ENCODE assay signal across 23 cellular contexts in genomic region chr6:154930490-154930889, GRCh38.
DNase-seq lines count a peak whose midpoint lies in the region; ATAC-seq and TF ChIP-seq lines count a peak whose summit lies in the region.
"Had no signal": no experiment of that assay in that cellular context is flagged by ENCODE, and none has a peak within 500 bp of the region (broad histone marks: within the 10 kb centered on the region; RNA-seq: fewer than 3 reads in every experiment).

No MANE protein-coding gene starts in this region.

- peaks cover 21% of the 10 kb centered on the region for H3F3A ChIP-seq in neural progenitor cell (ENCODE audit: low read depth)

- CTCF ChIA-PET in CD8-positive, alpha-beta T cell (lab: Charles Lee), result no interaction called here

- no peaks in the 10 kb centered on the region for H3K9me3 Mint-ChIP-seq in neural progenitor cell
- H3K9me3 Mint-ChIP-seq in CD8-positive, alpha-beta T cell, result no peaks in the 10 kb centered on the region
- H3K9me3 Mint-ChIP-seq: CD4-positive, CD25-positive, alpha-beta regulatory T cell had no signal

- ATAC-seq in HG03571 (IDR thresholded peaks at IDR 0.05; ENCODE audit: unreplicated experiment), result no peak
- no peak for ATAC-seq in CD8-positive, alpha-beta T cell
- ATAC-seq: left ventricle myocardium superior; stimulated activated naive CD8-positive, alpha-beta T cell treated with anti-CD3 and anti-CD28 coated beads, Interleukin-15, Interleukin-2, amounts not matched to agents 100 U/mL and 50 U/mL, for 24 hours had no signal

- H3K36me3 Mint-ChIP-seq in neural progenitor cell, result no peaks in the 10 kb centered on the region
- no peaks in the 10 kb centered on the region for H3K36me3 Mint-ChIP-seq in CD8-positive, alpha-beta T cell

- H2AFZ ChIP-seq in neural progenitor cell (replicated peaks), result no peak overlapping the region
- H2AFZ ChIP-seq: GM23248 had no signal

- H4K20me1 ChIP-seq in neural progenitor cell (ENCODE audit: low read depth), result peaks cover 18% of the 10 kb centered on the region

- no peaks in the 10 kb centered on the region for H3K27me3 ChIP-seq in neural progenitor cell
- H3K27me3 ChIP-seq in CD8-positive, alpha-beta T cell (ENCODE audit: insufficient read depth, low read length), result no peaks in the 10 kb centered on the region
- H3K27me3 ChIP-seq: Peyer's patch, testis had no signal

- DNase-seq in NCI-H1417 (lab: John Stamatoyannopoulos, UW), result peak; percentile 18 to 86 (median 60)
- no peak for DNase-seq in NCI-H1417 treated with DMSO at 0.1 percent for 48 hours (lab: John Stamatoyannopoulos, UW)
- peak; percentile 17 for DNase-seq in NCI-H1436 treated with DMSO at 0.1 percent for 48 hours (lab: John Stamatoyannopoulos, UW)
- no peak for DNase-seq in SK-N-MC (ENCODE audit: low read depth, low spot score)
- peak; percentile 63 for DNase-seq in neural progenitor cell (ENCODE audit: low spot score)
- no peak for DNase-seq in activated gamma-delta T cell treated with Interleukin-2 at 50 U/mL for 16 hours
- no peak for DNase-seq in CD8-positive, alpha-beta T cell
- DNase-seq: activated gamma-delta T cell; activated T-cell treated with anti-CD3 and anti-CD28 coated beads, Interleukin-2, amount 50 U/mL, for 1 hour; CD4-positive, CD25-positive, alpha-beta regulatory T cell; DMS 273 treated with DMSO at 0.1 percent for 48 hours; GM23248; left ventricle myocardium superior; NCI-H1092 treated with DMSO at 0.1 percent for 48 hours; NCI-H2171; NCI-H526; occipital lobe; SIG-M5; stimulated activated naive CD8-positive, alpha-beta T cell treated with anti-CD3 and anti-CD28 coated beads, Interleukin-15, Interleukin-2, amounts not matched to agents 100 U/mL and 50 U/mL, for 24 hours; testis had no signal

- peak overlapping the region; percentile 42 for H3K4me2 ChIP-seq in neural progenitor cell

- peaks cover 41% of the 10 kb centered on the region for H3K4me1 Mint-ChIP-seq in neural progenitor cell
- no peaks in the 10 kb centered on the region for H3K4me1 Mint-ChIP-seq in CD8-positive, alpha-beta T cell (ENCODE audit: low read depth)

- no peaks in the 10 kb centered on the region for H3K36me3 ChIP-seq in SK-N-MC (ENCODE audit: insufficient read depth, low read length)
- H3K36me3 ChIP-seq in neural progenitor cell, result no peaks in the 10 kb centered on the region
- H3K36me3 ChIP-seq in CD8-positive, alpha-beta T cell (ENCODE audit: insufficient read depth, low read length), result no peaks in the 10 kb centered on the region
- H3K36me3 ChIP-seq: Peyer's patch had no signal

- peaks cover 34% of the 10 kb centered on the region for H3K4me1 ChIP-seq in neural progenitor cell
- H3K4me1 ChIP-seq in CD8-positive, alpha-beta T cell (ENCODE audit: insufficient read depth, low read length), result no peaks in the 10 kb centered on the region
- H3K4me1 ChIP-seq: Peyer's patch, testis had no signal

- POLR2A ChIA-PET in CD8-positive, alpha-beta T cell (lab: Charles Lee), result no interaction called here

- H3K9me3 ChIP-seq in SK-N-MC (ENCODE audit: low read depth, low read length) (no peaks in the 10 kb centered on the region), neural progenitor cell (ENCODE audit: low read depth) (no peaks in the 10 kb centered on the region)
- H3K9me3 ChIP-seq in CD8-positive, alpha-beta T cell (ENCODE audit: low read length), result no peaks in the 10 kb centered on the region
- H3K9me3 ChIP-seq: Peyer's patch, testis had no signal

- H3K9ac ChIP-seq in SK-N-MC (ENCODE audit: insufficient read length) (no peak overlapping the region), neural progenitor cell (no peak overlapping the region)
- H3K9ac ChIP-seq: GM23248 had no signal

- no peak overlapping the region for H3K4me3 ChIP-seq in SK-N-MC
- H3K4me3 ChIP-seq in neural progenitor cell, result no peak overlapping the region
- no peak overlapping the region for H3K4me3 ChIP-seq in CD8-positive, alpha-beta T cell (ENCODE audit: low read depth, low read length)
- H3K4me3 ChIP-seq: Peyer's patch, testis had no signal

- no peak for TF ChIP-seq CTCF in neural progenitor cell (IDR thresholded peaks at IDR 0.05)
- TF ChIP-seq CTCF in CD8-positive, alpha-beta T cell (IDR thresholded peaks at IDR 0.05), result no peak

- no peak overlapping the region for H3K4me3 Mint-ChIP-seq in neural progenitor cell
- H3K4me3 Mint-ChIP-seq in CD8-positive, alpha-beta T cell, result no peak overlapping the region
- H3K4me3 Mint-ChIP-seq: CD4-positive, CD25-positive, alpha-beta regulatory T cell had no signal

- no peaks in the 10 kb centered on the region for H3K79me2 ChIP-seq in neural progenitor cell (ENCODE audit: low read depth)

- no peak overlapping the region for H3K27ac Mint-ChIP-seq in neural progenitor cell
- no peak overlapping the region for H3K27ac Mint-ChIP-seq in CD8-positive, alpha-beta T cell
- H3K27ac Mint-ChIP-seq: CD4-positive, CD25-positive, alpha-beta regulatory T cell had no signal

- intact Hi-C loops in CD8-positive, alpha-beta T cell (cut with DNase I, micrococcal nuclease), result no loop called here

- H3K27ac ChIP-seq in SK-N-MC (peak overlapping the region; percentile 11; the same call in 1 of the 2 replicates), neural progenitor cell (peak overlapping the region; percentile 53)
- no peak overlapping the region for H3K27ac ChIP-seq in CD8-positive, alpha-beta T cell (ENCODE audit: low read depth, low read length)
- H3K27ac ChIP-seq: 22Rv1, GM23248, Peyer's patch, testis had no signal

- H3K27me3 Mint-ChIP-seq in neural progenitor cell (ENCODE audit: insufficient read depth, low read depth), result no peaks in the 10 kb centered on the region
- no peaks in the 10 kb centered on the region for H3K27me3 Mint-ChIP-seq in CD8-positive, alpha-beta T cell (ENCODE audit: low read depth)
- H3K27me3 Mint-ChIP-seq: CD4-positive, CD25-positive, alpha-beta regulatory T cell had no signal

Comparison
In these comparisons a context has a peak if more than half of its experiments do, and no peak if none do; other contexts are left out.
1. DNase-seq: peak in NCI-H1417 (3 of 3), NCI-H1436 treated with DMSO at 0.1 percent for 48 hours (single experiment) and neural progenitor cell (single experiment); none in NCI-H1417 treated with DMSO at 0.1 percent for 48 hours (single experiment), SK-N-MC (single experiment), activated gamma-delta T cell treated with Interleukin-2 at 50 U/mL for 16 hours (single experiment) and CD8-positive, alpha-beta T cell (0 of 7).